ENCODE assay signal across 27 cellular contexts in genomic region chr9:118734696-118735095, GRCh38.
DNase-seq lines count a peak whose midpoint lies in the region; ATAC-seq, FAIRE-seq and TF ChIP-seq lines count a peak whose summit lies in the region.
"Had no signal": no experiment of that assay in that cellular context is flagged by ENCODE, and none has a peak within 500 bp of the region (broad histone marks: within the 10 kb centered on the region; RNA-seq: fewer than 3 reads in every experiment).

No MANE protein-coding gene starts in this region.

- H3K4me1 ChIP-seq in foreskin keratinocyte, result no peaks in the 10 kb centered on the region
- no peaks in the 10 kb centered on the region for H3K4me1 ChIP-seq in right cardiac atrium (ENCODE audit: control insufficient read depth, insufficient read depth, low read length)
- H3K4me1 ChIP-seq: BE2C, BLaER1 had no signal

- H3K27ac ChIP-seq in RWPE1, result no peak overlapping the region
- H3K27ac ChIP-seq in epithelial cell of prostate, result no peak overlapping the region
- H3K27ac ChIP-seq in foreskin keratinocyte, result no peak overlapping the region
- H3K27ac ChIP-seq in right cardiac atrium (ENCODE audit: low read length), result no peak overlapping the region
- H3K27ac ChIP-seq: BLaER1 had no signal

- H3K27me3 ChIP-seq in bronchial epithelial cell (ENCODE audit: control insufficient read depth, insufficient read depth, low read length), result no peaks in the 10 kb centered on the region
- no peaks in the 10 kb centered on the region for H3K27me3 ChIP-seq in foreskin keratinocyte
- no peaks in the 10 kb centered on the region for H3K27me3 ChIP-seq in right cardiac atrium (ENCODE audit: control insufficient read depth, insufficient read depth)
- H3K27me3 ChIP-seq: BE2C, BLaER1 had no signal

- H3K4me3 ChIP-seq in bronchial epithelial cell (ENCODE audit: low read depth, low read length) (no peak overlapping the region), right cardiac atrium (ENCODE audit: low read length) (no peak overlapping the region)
- H3K4me3 ChIP-seq: BLaER1 had no signal

- CTCF ChIA-PET in RWPE1 (lab: Yijun Ruan, JAX), result no interaction called here

- H3K9me3 Mint-ChIP-seq in progenitor cell of endocrine pancreas (ENCODE audit: low read depth), result peaks cover 26% of the 10 kb centered on the region

- H3K4me3 Mint-ChIP-seq in progenitor cell of endocrine pancreas (ENCODE audit: low read depth), result no peak overlapping the region
- H3K4me3 Mint-ChIP-seq: CD14-positive monocyte; CD4-positive, alpha-beta memory T cell; CD4-positive, CD25-positive, alpha-beta regulatory T cell; CD8-positive, alpha-beta memory T cell had no signal

- POLR2A ChIA-PET in RWPE1 (lab: Yijun Ruan, JAX; ENCODE audit: low non-redundant PET), result no interaction called here

- peak; percentile 6 for DNase-seq in RWPE1 (ENCODE audit: low spot score)
- peak; percentile 52 for DNase-seq in bronchial epithelial cell (ENCODE audit: low read depth)
- DNase-seq in epithelial cell of prostate (ENCODE audit: low read depth, low spot score), result peak; percentile 36
- peak; percentile 44 to 71 for DNase-seq in foreskin keratinocyte
- no peak for DNase-seq in progenitor cell of endocrine pancreas (ENCODE audit: low spot score, unreplicated experiment)
- DNase-seq in RPMI8226, result no peak
- DNase-seq in right cardiac atrium, result no peak
- DNase-seq: 8988T; ACHN; BE2C; C1 segment of cervical spinal cord; CD4-positive, alpha-beta memory T cell; CD4-positive, CD25-positive, alpha-beta regulatory T cell; CD8-positive, alpha-beta memory T cell; COR-L47; DMS 273 treated with DMSO at 0.1 percent for 48 hours; DMS153; DMS53; DMS79; DND-41; GF-D8 had no signal

- peaks cover 1% of the 10 kb centered on the region for H3K36me3 Mint-ChIP-seq in progenitor cell of endocrine pancreas (ENCODE audit: insufficient read depth)
- H3K36me3 Mint-ChIP-seq: CD14-positive monocyte; CD4-positive, alpha-beta memory T cell; CD4-positive, CD25-positive, alpha-beta regulatory T cell; CD8-positive, alpha-beta memory T cell had no signal

- TF ChIP-seq CTCF in RWPE1 (conservative IDR thresholded peaks at IDR 0.05; ENCODE audit: low read depth) (no peak), bronchial epithelial cell (IDR thresholded peaks at IDR 0.05; ENCODE audit: insufficient read depth, low read length, severe bottlenecking) (no peak), foreskin keratinocyte (conservative IDR thresholded peaks at IDR 0.05) (no peak), progenitor cell of endocrine pancreas (IDR thresholded peaks at IDR 0.05; ENCODE audit: unreplicated experiment) (no peak)

- no peaks in the 10 kb centered on the region for H3K27me3 Mint-ChIP-seq in progenitor cell of endocrine pancreas
- H3K27me3 Mint-ChIP-seq: CD4-positive, alpha-beta memory T cell; CD4-positive, CD25-positive, alpha-beta regulatory T cell had no signal

- peaks cover 5% of the 10 kb centered on the region for H3K9me3 ChIP-seq in right cardiac atrium (ENCODE audit: control insufficient read depth, low read length)
- H3K9me3 ChIP-seq: BE2C had no signal

- ATAC-seq in foreskin keratinocyte (peak; percentile 50), right cardiac atrium (no peak)

- no peak for FAIRE-seq in bronchial epithelial cell (lab: Jason Lieb, UNC)
- FAIRE-seq: A204.1, G401.6, GM12891, GM19239 had no signal

- no peak overlapping the region for H3K27ac Mint-ChIP-seq in progenitor cell of endocrine pancreas
- H3K27ac Mint-ChIP-seq: CD14-positive monocyte; CD4-positive, alpha-beta memory T cell; CD4-positive, CD25-positive, alpha-beta regulatory T cell; CD8-positive, alpha-beta memory T cell had no signal

- intact Hi-C loops in right cardiac atrium (cut with DNase I), result no loop called here

- H3K36me3 ChIP-seq in bronchial epithelial cell (ENCODE audit: control insufficient read depth, insufficient read depth, low read length), result no peaks in the 10 kb centered on the region
- H3K36me3 ChIP-seq: BE2C, BLaER1 had no signal

- H3K4me1 Mint-ChIP-seq in progenitor cell of endocrine pancreas (ENCODE audit: low read depth), result no peaks in the 10 kb centered on the region
- H3K4me1 Mint-ChIP-seq: CD14-positive monocyte; CD4-positive, alpha-beta memory T cell; CD8-positive, alpha-beta memory T cell had no signal

- 36% methylated on average over 2 of the region's 2 CpGs for WGBS in right cardiac atrium

Comparison
In these comparisons a context has a peak if more than half of its experiments do, and no peak if none do; other contexts are left out.
1. DNase-seq: peak in RWPE1 (single experiment), bronchial epithelial cell (single experiment), epithelial cell of prostate (single experiment) and foreskin keratinocyte (2 of 2); none in progenitor cell of endocrine pancreas (single experiment), RPMI8226 (single experiment) and right cardiac atrium (0 of 3).